ENCODE assay signal across 18 cellular contexts in the genomic region with DNA sequence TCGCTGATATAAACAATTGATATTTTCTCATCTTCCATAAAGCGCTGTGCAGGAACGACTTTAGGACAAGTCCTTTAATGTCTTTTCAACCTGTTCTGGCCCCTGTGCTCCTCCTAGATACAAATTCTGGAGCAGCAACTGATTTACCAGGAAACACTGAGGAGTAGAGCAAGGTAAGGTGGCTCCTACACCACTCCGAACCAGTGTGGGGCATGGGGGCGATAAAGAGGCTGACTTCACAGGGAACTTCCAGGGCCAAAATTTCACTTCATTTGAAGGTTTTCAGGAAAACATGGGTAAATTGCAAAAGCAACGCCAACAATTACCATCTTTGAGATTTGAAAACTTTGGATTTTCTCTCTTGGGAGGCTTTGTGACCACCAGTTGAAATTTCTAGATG.
DNase-seq lines count a peak whose midpoint lies in the region; ATAC-seq, FAIRE-seq and TF ChIP-seq lines count a peak whose summit lies in the region.
"Had no signal": no experiment of that assay in that cellular context is flagged by ENCODE, and none has a peak within 500 bp of the region (broad histone marks: within the 10 kb centered on the region; RNA-seq: fewer than 3 reads in every experiment).

No MANE protein-coding gene starts in this region.

- H3K4me3 ChIP-seq in BLaER1 (no peak overlapping the region), HL-60 (replicated peaks; ENCODE audit: insufficient read depth, low read length) (no peak overlapping the region)
- no peak overlapping the region for H3K4me3 ChIP-seq in naive thymus-derived CD4-positive, alpha-beta T cell (ENCODE audit: low read length)

- intact Hi-C loops in naive thymus-derived CD4-positive, alpha-beta T cell (cut with micrococcal nuclease): loop anchor here in 1 of 2 donors (5.0 kb wide), 1 partner anchor 66 kb away; no protein-coding TSS in a partner anchor

- H3K27ac Mint-ChIP-seq in activated T-helper 17 cell treated with anti-CD3 and anti-CD28 coated beads, Interleukin-2, amount 50 U/mL, for 72 hours: peak overlapping the region; percentile 28
- H3K27ac Mint-ChIP-seq in naive thymus-derived CD4-positive, alpha-beta T cell: peak overlapping the region in 5 of 9 donors; percentile 13 to 96 (median 77)
- H3K27ac Mint-ChIP-seq in T-helper 2 cell treated with Interferon-gamma antibody and Interleukin-4, amounts not matched to agents 5 μg/mL and 100 μg/mL, for 36 hours: no peak overlapping the region

- no peaks in the 10 kb centered on the region for H3K36me3 ChIP-seq in BLaER1
- no peaks in the 10 kb centered on the region for H3K36me3 ChIP-seq in naive thymus-derived CD4-positive, alpha-beta T cell (ENCODE audit: control insufficient read depth in 2 of 3, insufficient read depth in 3 of 3, low read length in 3 of 3)

- no peaks in the 10 kb centered on the region for H4K20me1 ChIP-seq in BLaER1

- H3K4me1 Mint-ChIP-seq in activated T-helper 17 cell treated with anti-CD3 and anti-CD28 coated beads, Interleukin-2, amount 50 U/mL, for 72 hours: peaks cover 56% of the 10 kb centered on the region
- H3K4me1 Mint-ChIP-seq in naive thymus-derived CD4-positive, alpha-beta T cell: peaks cover 53 to 94% (median 70%) of the 10 kb centered on the region in 7 donors
- peaks cover 83% of the 10 kb centered on the region for H3K4me1 Mint-ChIP-seq in T-helper 2 cell treated with Interferon-gamma antibody and Interleukin-4, amounts not matched to agents 5 μg/mL and 100 μg/mL, for 36 hours (ENCODE audit: low read depth)

- H3K9ac ChIP-seq in BLaER1: peak overlapping the region; percentile 7; the same call in 1 of the 2 replicates

- DNase-seq in HL-60 (ENCODE audit: low read depth in 1 of 2, low spot score in 1 of 2): no peak
- no peak for DNase-seq in naive thymus-derived CD4-positive, alpha-beta T cell
- DNase-seq in HTR-8/SVneo (ENCODE audit: insufficient read length, low spot score): no peak
- DNase-seq in T-helper 2 cell treated with Interferon-gamma antibody and Interleukin-4, amounts not matched to agents 5 μg/mL and 100 μg/mL, for 36 hours (ENCODE audit: low spot score): no peak
- DNase-seq: Caco-2, DMS153, EL, KG1, NCI-H1436, NCI-H2029 treated with DMSO at 0.1 percent for 48 hours, NCI-H510A, NCI-H774 had no signal

- no peaks in the 10 kb centered on the region for H3K27me3 Mint-ChIP-seq in activated T-helper 17 cell treated with anti-CD3 and anti-CD28 coated beads, Interleukin-2, amount 50 U/mL, for 72 hours
- peaks cover 0 to 2% (median 0%) of the 10 kb centered on the region in 5 donors for H3K27me3 Mint-ChIP-seq in naive thymus-derived CD4-positive, alpha-beta T cell
- peaks cover 3% of the 10 kb centered on the region for H3K27me3 Mint-ChIP-seq in T-helper 2 cell treated with Interferon-gamma antibody and Interleukin-4, amounts not matched to agents 5 μg/mL and 100 μg/mL, for 36 hours (ENCODE audit: low read depth)

- peak overlapping the region; percentile 11 for H3K4me3 Mint-ChIP-seq in activated T-helper 17 cell treated with anti-CD3 and anti-CD28 coated beads, Interleukin-2, amount 50 U/mL, for 72 hours
- H3K4me3 Mint-ChIP-seq in naive thymus-derived CD4-positive, alpha-beta T cell: peak overlapping the region in 1 of 10 donors; percentile 12
- no peak overlapping the region for H3K4me3 Mint-ChIP-seq in T-helper 2 cell treated with Interferon-gamma antibody and Interleukin-4, amounts not matched to agents 5 μg/mL and 100 μg/mL, for 36 hours

- peaks cover 14% of the 10 kb centered on the region; the same call in 1 of the 2 replicates for H3K9me3 ChIP-seq in BLaER1
- no peaks in the 10 kb centered on the region for H3K9me3 ChIP-seq in naive thymus-derived CD4-positive, alpha-beta T cell (ENCODE audit: control insufficient read depth in 2 of 3, low read length in 3 of 3)
- H3K9me3 ChIP-seq: Caco-2 had no signal

- peaks cover 12% of the 10 kb centered on the region for H3K36me3 Mint-ChIP-seq in activated T-helper 17 cell treated with anti-CD3 and anti-CD28 coated beads, Interleukin-2, amount 50 U/mL, for 72 hours (ENCODE audit: low read depth)
- H3K36me3 Mint-ChIP-seq in naive thymus-derived CD4-positive, alpha-beta T cell: peaks cover 0 to 23% (median 0%) of the 10 kb centered on the region in 5 donors
- H3K36me3 Mint-ChIP-seq in T-helper 2 cell treated with Interferon-gamma antibody and Interleukin-4, amounts not matched to agents 5 μg/mL and 100 μg/mL, for 36 hours (ENCODE audit: low read depth): peaks cover 12% of the 10 kb centered on the region

- peak overlapping the region; percentile 72 for H3K27ac ChIP-seq in BLaER1
- peak overlapping the region; percentile 91 for H3K27ac ChIP-seq in HL-60 (replicated peaks)
- no peak overlapping the region for H3K27ac ChIP-seq in naive thymus-derived CD4-positive, alpha-beta T cell (ENCODE audit: low read depth, low read length)
- H3K27ac ChIP-seq: C4-2B had no signal

- no peak for TF ChIP-seq CTCF in HL-60 (IDR thresholded peaks at IDR 0.05; ENCODE audit: insufficient read depth, low read length)

- H3K9me3 Mint-ChIP-seq in activated T-helper 17 cell treated with anti-CD3 and anti-CD28 coated beads, Interleukin-2, amount 50 U/mL, for 72 hours: peaks cover 10% of the 10 kb centered on the region
- H3K9me3 Mint-ChIP-seq in naive thymus-derived CD4-positive, alpha-beta T cell: peaks cover 0 to 10% (median 0%) of the 10 kb centered on the region in 11 donors
- H3K9me3 Mint-ChIP-seq in T-helper 2 cell treated with Interferon-gamma antibody and Interleukin-4, amounts not matched to agents 5 μg/mL and 100 μg/mL, for 36 hours: peaks cover 9% of the 10 kb centered on the region

- H3K4me1 ChIP-seq in BLaER1: peaks cover 84% of the 10 kb centered on the region
- H3K4me1 ChIP-seq in naive thymus-derived CD4-positive, alpha-beta T cell (ENCODE audit: control insufficient read depth in 2 of 2, insufficient read depth in 2 of 2, low read length in 2 of 2): peaks cover 39 to 40% of the 10 kb centered on the region in 2 donors

- CTCF ChIA-PET in naive thymus-derived CD4-positive, alpha-beta T cell (lab: Charles Lee): no interaction called here

- H3K27me3 ChIP-seq in BLaER1: no peaks in the 10 kb centered on the region
- no peaks in the 10 kb centered on the region for H3K27me3 ChIP-seq in HL-60 (ENCODE audit: insufficient read depth, poor library complexity, severe bottlenecking)
- H3K27me3 ChIP-seq in naive thymus-derived CD4-positive, alpha-beta T cell (ENCODE audit: control insufficient read depth in 2 of 2, insufficient read depth in 2 of 2, low read length in 2 of 2): no peaks in the 10 kb centered on the region

- ATAC-seq in activated T-helper 17 cell treated with anti-CD3 and anti-CD28 coated beads, Interleukin-2, amount 50 U/mL, for 72 hours (replicated peaks): no peak
- no peak for ATAC-seq in naive thymus-derived CD4-positive, alpha-beta T cell
- ATAC-seq in GM21825 (IDR thresholded peaks at IDR 0.05; ENCODE audit: unreplicated experiment) (no peak), HG02973 (IDR thresholded peaks at IDR 0.05; ENCODE audit: unreplicated experiment) (no peak)
- ATAC-seq: Panc1 had no signal

- POLR2A ChIA-PET in naive thymus-derived CD4-positive, alpha-beta T cell (lab: Charles Lee): interaction anchor here (2.6 kb wide), 1 partner anchor 11 kb away, joined by 7 read pairs; no protein-coding TSS in a partner anchor

- peak overlapping the region; percentile 81 for H3K4me2 ChIP-seq in BLaER1

- FAIRE-seq in HTR-8/SVneo (lab: Jason Lieb, UNC): no peak
